Comparison of ENCODE assay signal across 6 cellular contexts in the genomic region with DNA sequence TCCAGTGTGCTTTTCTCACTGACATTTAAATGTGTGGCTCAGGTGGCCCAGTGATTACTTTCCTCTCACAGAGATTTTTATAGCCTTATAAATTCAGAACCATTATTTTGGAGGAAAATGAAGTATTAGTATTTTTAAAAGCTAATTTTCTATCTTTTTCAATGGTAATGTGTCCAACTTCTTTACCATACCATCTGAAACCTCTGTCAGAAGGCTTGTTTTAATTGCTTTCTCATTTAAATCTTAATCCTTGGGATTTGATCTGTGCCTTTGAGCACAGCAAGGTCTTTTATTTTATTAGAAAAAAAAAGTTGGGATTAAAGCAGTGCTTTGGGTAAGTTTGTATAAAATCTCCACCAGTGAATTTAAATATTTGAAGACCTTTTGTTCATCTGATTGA.
"Had no signal": no experiment of that assay in that cellular context is flagged by ENCODE, and none has a peak within 500 bp of the region (broad histone marks: within the 10 kb centered on the region; RNA-seq: fewer than 3 reads in every experiment).

No MANE protein-coding gene starts in this region.

- ATAC-seq: HepG2, K562 had no signal

- H3K4me3 Mint-ChIP-seq: IgD-negative memory B cell had no signal

- H3K4me3 ChIP-seq: K562 had no signal

- H3K27ac Mint-ChIP-seq: IgD-negative memory B cell had no signal

- H3K4me1 Mint-ChIP-seq: IgD-negative memory B cell had no signal

- DNase-seq: IMR-90, KBM-7, KG1 had no signal

- H3K27me3 Mint-ChIP-seq: IgD-negative memory B cell had no signal
